In the genomic region with DNA sequence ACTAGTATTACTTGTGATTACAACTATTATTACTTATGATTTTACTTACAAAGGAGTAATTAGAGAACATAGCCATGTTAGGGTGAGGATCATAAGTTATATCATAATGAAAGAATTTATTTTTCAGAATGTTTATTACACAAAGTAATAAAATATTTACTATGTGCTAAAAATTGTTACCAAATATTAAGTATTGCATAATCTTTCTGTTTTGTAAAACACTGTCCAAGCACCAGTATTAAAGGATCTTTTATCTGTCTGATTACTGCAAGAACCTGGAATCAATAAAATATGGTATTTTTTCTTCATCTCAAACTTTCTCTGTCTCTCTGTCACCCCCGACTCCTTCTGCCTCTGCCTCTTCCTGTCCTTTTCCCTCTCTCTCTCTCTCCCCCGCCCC, we compare ENCODE assay signal across 24 cellular contexts.
DNase-seq lines count a peak whose midpoint lies in the region; ATAC-seq, FAIRE-seq and TF ChIP-seq lines count a peak whose summit lies in the region.
"Had no signal": no experiment of that assay in that cellular context is flagged by ENCODE, and none has a peak within 500 bp of the region (broad histone marks: within the 10 kb centered on the region; RNA-seq: fewer than 3 reads in every experiment).

No MANE protein-coding gene starts in this region.

- no peak overlapping the region for H3K9ac ChIP-seq in HepG2 (ENCODE audit: insufficient read depth, low read depth, low read length)
- H3K9ac ChIP-seq: BLaER1 treated with 17β-estradiol and CSF1 and Interleukin-3, amounts not matched to agents 10 nM and 100 nM had no signal

- CTCF ChIA-PET in HepG2 (lab: Yijun Ruan, JAX; ENCODE audit: low intra/inter-chr PET ratio, low total read pairs), result no interaction called here

- H3K36me3 ChIP-seq in HepG2 (replicated peaks in 1 of 2; ENCODE audit: control insufficient read depth in 1 of 2, insufficient read depth in 2 of 2, low read length in 2 of 2) (no peaks in the 10 kb centered on the region), right lobe of liver (no peaks in the 10 kb centered on the region), pancreas (no peaks in the 10 kb centered on the region)
- H3K36me3 ChIP-seq: BE2C; BLaER1 treated with 17β-estradiol and CSF1 and Interleukin-3, amounts not matched to agents 10 nM and 100 nM had no signal

- H3K9me3 ChIP-seq in HepG2 (ENCODE audit: low read length) (no peaks in the 10 kb centered on the region), right lobe of liver (no peaks in the 10 kb centered on the region), pancreas (no peaks in the 10 kb centered on the region)
- H3K9me3 ChIP-seq: BE2C; BLaER1 treated with 17β-estradiol and CSF1 and Interleukin-3, amounts not matched to agents 10 nM and 100 nM had no signal

- no TSS peak for BruUV-seq in HepG2 (replicated peaks; lab: Mats Ljungman, UMichigan)

- H3K4me1 ChIP-seq in HepG2 (ENCODE audit: insufficient read depth, low read length), result no peaks in the 10 kb centered on the region
- H3K4me1 ChIP-seq in right lobe of liver, result no peaks in the 10 kb centered on the region
- no peaks in the 10 kb centered on the region for H3K4me1 ChIP-seq in pancreas
- H3K4me1 ChIP-seq: BE2C; BLaER1 treated with 17β-estradiol and CSF1 and Interleukin-3, amounts not matched to agents 10 nM and 100 nM had no signal

- H3K4me3 ChIP-seq in HepG2 (replicated peaks in 1 of 3; ENCODE audit: insufficient read depth in 1 of 3, low read depth in 2 of 3, low read length in 3 of 3) (no peak overlapping the region), right lobe of liver (no peak overlapping the region), fibroblast of villous mesenchyme (ENCODE audit: low read depth, low read length) (no peak overlapping the region), pancreas (no peak overlapping the region)
- H3K4me3 ChIP-seq: BLaER1 treated with 17β-estradiol and CSF1 and Interleukin-3, amounts not matched to agents 10 nM and 100 nM; GM23338 had no signal

- TF ChIP-seq POLR2A in HepG2 (IDR thresholded peaks at IDR 0.05; ENCODE audit: insufficient read depth in 1 of 2, low read depth in 2 of 2, low read length in 2 of 2) (no peak), right lobe of liver (IDR thresholded peaks at IDR 0.05) (no peak)

- no peaks in the 10 kb centered on the region for H3K79me2 ChIP-seq in HepG2 (ENCODE audit: insufficient read depth, low read length)

- TF ChIP-seq CTCF in HepG2 (CRISPR knock-in tag; IDR thresholded peaks at IDR 0.05) (no peak), right lobe of liver (IDR thresholded peaks at IDR 0.05) (no peak), fibroblast of villous mesenchyme (IDR thresholded peaks at IDR 0.05; ENCODE audit: insufficient read depth, low read depth, low read length) (no peak), pancreas (IDR thresholded peaks at IDR 0.05) (no peak)

- POLR2A ChIA-PET in HepG2 (lab: Yijun Ruan, JAX), result no interaction called here

- no peaks in the 10 kb centered on the region for H3K36me3 Mint-ChIP-seq in activated CD4-positive, alpha-beta T cell treated with anti-CD3 and anti-CD28 coated beads, Interleukin-2, amount 10 ng/mL, durations not matched to agents 24 days and 14 days (ENCODE audit: low read depth)
- H3K36me3 Mint-ChIP-seq: CD14-positive monocyte had no signal

- no peak overlapping the region for H2AFZ ChIP-seq in HepG2 (ENCODE audit: low read length)
- H2AFZ ChIP-seq: GM23338 had no signal

- H3K27me3 ChIP-seq in HepG2 (ENCODE audit: control insufficient read depth in 1 of 2, insufficient read depth in 2 of 2, low read length in 2 of 2) (no peaks in the 10 kb centered on the region), right lobe of liver (no peaks in the 10 kb centered on the region), pancreas (no peaks in the 10 kb centered on the region)
- H3K27me3 ChIP-seq: BE2C; BLaER1 treated with 17β-estradiol and CSF1 and Interleukin-3, amounts not matched to agents 10 nM and 100 nM had no signal

- TF ChIP-seq EP300 in HepG2 (IDR thresholded peaks at IDR 0.05; ENCODE audit: low read depth in 2 of 2, low read length in 2 of 2) (no peak), HepG2 (CRISPR knock-in tag; IDR thresholded peaks at IDR 0.05; ENCODE audit: borderline replicate concordance) (no peak)

- H3K27ac Mint-ChIP-seq in activated CD4-positive, alpha-beta T cell treated with anti-CD3 and anti-CD28 coated beads, Interleukin-2, amount 10 ng/mL, durations not matched to agents 24 days and 14 days, result no peak overlapping the region
- H3K27ac Mint-ChIP-seq: CD14-positive monocyte; CD4-positive, alpha-beta T cell had no signal

- no peak overlapping the region for H3K4me2 ChIP-seq in HepG2 (ENCODE audit: low read depth, low read length)
- H3K4me2 ChIP-seq: BLaER1 treated with 17β-estradiol and CSF1 and Interleukin-3, amounts not matched to agents 10 nM and 100 nM; GM23338 had no signal

- no peak overlapping the region for H3K27ac ChIP-seq in HepG2 (ENCODE audit: extremely low read length, insufficient read depth, low read length)
- H3K27ac ChIP-seq in right lobe of liver, result no peak overlapping the region
- no peak overlapping the region for H3K27ac ChIP-seq in pancreas
- H3K27ac ChIP-seq: 22Rv1; BLaER1 treated with 17β-estradiol and CSF1 and Interleukin-3, amounts not matched to agents 10 nM and 100 nM had no signal

- H3K4me1 Mint-ChIP-seq in activated CD4-positive, alpha-beta T cell treated with anti-CD3 and anti-CD28 coated beads, Interleukin-2, amount 10 ng/mL, durations not matched to agents 24 days and 14 days, result no peaks in the 10 kb centered on the region
- H3K4me1 Mint-ChIP-seq: CD14-positive monocyte; CD8-positive, alpha-beta memory T cell had no signal

- H4K20me1 ChIP-seq in HepG2 (ENCODE audit: insufficient read depth, low read length), result no peaks in the 10 kb centered on the region
- H4K20me1 ChIP-seq: BLaER1 treated with 17β-estradiol and CSF1 and Interleukin-3, amounts not matched to agents 10 nM and 100 nM had no signal

- DNase-seq in HepG2 (ENCODE audit: low spot score) (no peak), right lobe of liver (no peak), fibroblast of villous mesenchyme (ENCODE audit: low read depth) (peak; percentile 30), pancreas (no peak), RKO (ENCODE audit: low spot score) (no peak)
- DNase-seq in activated CD4-positive, alpha-beta T cell treated with anti-CD3 and anti-CD28 coated beads, Interleukin-2, amount 10 ng/mL, durations not matched to agents 24 days and 14 days, result no peak
- DNase-seq: AML-193; BE2C; CD4-positive, alpha-beta T cell; CD8-positive, alpha-beta memory T cell; DMS 273 treated with DMSO at 0.1 percent for 48 hours; DMS79; EL; GF-D8 had no signal

- no peaks in the 10 kb centered on the region for H3K9me3 Mint-ChIP-seq in activated CD4-positive, alpha-beta T cell treated with anti-CD3 and anti-CD28 coated beads, Interleukin-2, amount 10 ng/mL, durations not matched to agents 24 days and 14 days
- H3K9me3 Mint-ChIP-seq: CD4-positive, alpha-beta T cell; CD8-positive, alpha-beta memory T cell; GM23338; H9 had no signal

- no peaks in the 10 kb centered on the region for H3K27me3 Mint-ChIP-seq in activated CD4-positive, alpha-beta T cell treated with anti-CD3 and anti-CD28 coated beads, Interleukin-2, amount 10 ng/mL, durations not matched to agents 24 days and 14 days
- H3K27me3 Mint-ChIP-seq: CD4-positive, alpha-beta T cell; CD8-positive, alpha-beta memory T cell had no signal

- WGBS in HepG2 (ENCODE audit: low lambda C conversion rate), result 89% methylated on average over 2 of the region's 2 CpGs
- 33% methylated on average over 1 of the region's 2 CpGs for WGBS in right lobe of liver (ENCODE audit: insufficient coverage, low coverage, low lambda C conversion rate, missing lambda C conversion rate)
- WGBS in pancreas, 2 donors, result 73 to 77% methylated on average over 1 to 2 of the region's 2 CpGs

- no peak overlapping the region for H3K4me3 Mint-ChIP-seq in activated CD4-positive, alpha-beta T cell treated with anti-CD3 and anti-CD28 coated beads, Interleukin-2, amount 10 ng/mL, durations not matched to agents 24 days and 14 days
- H3K4me3 Mint-ChIP-seq: CD14-positive monocyte; CD4-positive, alpha-beta T cell; CD8-positive, alpha-beta memory T cell; GM23338; H9 had no signal

- ATAC-seq in HepG2 (no peak), right lobe of liver (no peak), pancreas (no peak), HG03565 (IDR thresholded peaks at IDR 0.05; ENCODE audit: unreplicated experiment) (no peak)
- ATAC-seq: HCT116 had no signal

- TF ChIP-seq RAD21 in HepG2 (CRISPR knock-in tag; IDR thresholded peaks at IDR 0.05), result no peak

- intact Hi-C loops in HepG2 (cut with micrococcal nuclease; ENCODE audit: unreplicated experiment), result no loop called here
- intact Hi-C loops in right lobe of liver (cut with DNase I), result no loop called here
- intact Hi-C loops in pancreas (cut with DNase I), result no loop called here
- intact Hi-C loops in activated CD4-positive, alpha-beta T cell treated with anti-CD3 and anti-CD28 coated beads, Interleukin-2, amount 10 ng/mL, durations not matched to agents 24 days and 14 days (cut with micrococcal nuclease), result no loop called here

- in situ Hi-C loops in HepG2 (cut with HindIII; ENCODE audit: extremely low pct_ligation_motif_present, low pct_unique_long_range_greater_than_20kb), result no loop called here

- FAIRE-seq in HepG2 (lab: Jason Lieb, UNC) (no peak), endometrium (lab: Jason Lieb, UNC) (peak; percentile 83), pancreas (lab: Jason Lieb, UNC) (peak; percentile 74)
- FAIRE-seq: GM12891, GM18507 had no signal

TF ChIP-seq in HepG2, 621 proteins besides CTCF, POLR2A, EP300 and RAD21 (continues in another document):
- no peak for TF ChIP-seq HDAC2 (CRISPR knock-in tag; IDR thresholded peaks at IDR 0.05)
- no peak for TF ChIP-seq ZNF775 (CRISPR knock-in tag; IDR thresholded peaks at IDR 0.05; ENCODE audit: borderline replicate concordance)
- no peak for TF ChIP-seq BRCA1 (CRISPR knock-in tag; IDR thresholded peaks at IDR 0.05)
